In genomic region chr12:55728932-55729591, GRCh38 we compare ENCODE assay signal across 8 cellular contexts. TPM values are rescaled to one million over a fixed set of nuclear protein-coding genes. Genes with fewer than 3 reads are reported as not detected.
DNase-seq lines count a peak whose midpoint lies in the region; ATAC-seq and TF ChIP-seq lines count a peak whose summit lies in the region.

Gene CD63 (minus strand): TSS chr12:55729009. CDS start chr12:55728341, 668 bp downstream.

- H3F3A ChIP-seq in GM23248 (ENCODE audit: insufficient read depth): peaks cover 44% of the 10 kb centered on the region

- no peak for TF ChIP-seq CTCF in psoas muscle (IDR thresholded peaks at IDR 0.05)
- TF ChIP-seq CTCF in vagina (IDR thresholded peaks at IDR 0.05): no peak

- no peaks in the 10 kb centered on the region for H3K27me3 Mint-ChIP-seq in T-helper 1 cell treated with Interleukin-12 subunit alpha and Interleukin-12 subunit beta and Interleukin-4 antibody, amounts not matched to agents 30 μg/mL and 1 μg/mL, for 36 hours (ENCODE audit: low read depth)

- DNase-seq in GM23248 (peak; percentile 95), Kasumi-1 (lab: John Stamatoyannopoulos, UW) (peak; percentile 58 to 65), left ventricle myocardium superior (peak; percentile 96), psoas muscle (peak; percentile 95 to 96), vagina (ENCODE audit: extremely low spot score in 2 of 2) (no peak)

- peaks cover 7% of the 10 kb centered on the region for H3K36me3 Mint-ChIP-seq in T-helper 1 cell treated with Interleukin-12 subunit alpha and Interleukin-12 subunit beta and Interleukin-4 antibody, amounts not matched to agents 30 μg/mL and 1 μg/mL, for 36 hours (ENCODE audit: low read depth)

- peak within 1 kb of the TSS; percentile 97 for H3K9ac ChIP-seq in GM23248

- ATAC-seq in left ventricle myocardium superior: peak; percentile 88
- ATAC-seq in psoas muscle: peak; percentile 83 to 88 (median 86)

- H3K27me3 ChIP-seq in GM23248 (replicated peaks; ENCODE audit: insufficient read depth): no peaks in the 10 kb centered on the region
- no peaks in the 10 kb centered on the region for H3K27me3 ChIP-seq in psoas muscle (ENCODE audit: insufficient read depth in 3 of 3, low read length in 2 of 3)
- H3K27me3 ChIP-seq in vagina: no peaks in the 10 kb centered on the region

- H3K4me1 Mint-ChIP-seq in T-helper 1 cell treated with Interleukin-12 subunit alpha and Interleukin-12 subunit beta and Interleukin-4 antibody, amounts not matched to agents 30 μg/mL and 1 μg/mL, for 36 hours (ENCODE audit: low read depth): peaks cover 30% of the 10 kb centered on the region

- H3K9me3 ChIP-seq in GM23248 (ENCODE audit: low read depth) (no peaks in the 10 kb centered on the region), psoas muscle (no peaks in the 10 kb centered on the region), vagina (no peaks in the 10 kb centered on the region)

- H3K4me3 ChIP-seq in GM08714 (ENCODE audit: low read length) (peak within 1 kb of the TSS; percentile 73), GM23248 (peak within 1 kb of the TSS; percentile 97), psoas muscle (peak within 1 kb of the TSS; percentile 98), vagina (peak within 1 kb of the TSS; percentile 67 to 81)

- H3K36me3 ChIP-seq in GM23248 (ENCODE audit: low read depth): peaks cover 27% of the 10 kb centered on the region
- peaks cover 6 to 40% of the 10 kb centered on the region in 2 donors for H3K36me3 ChIP-seq in psoas muscle (ENCODE audit: insufficient read depth in 1 of 2, low read depth in 1 of 2)
- peaks cover 0 to 22% of the 10 kb centered on the region in 2 donors for H3K36me3 ChIP-seq in vagina

- H3K27ac Mint-ChIP-seq in T-helper 1 cell treated with Interleukin-12 subunit alpha and Interleukin-12 subunit beta and Interleukin-4 antibody, amounts not matched to agents 30 μg/mL and 1 μg/mL, for 36 hours: peak within 1 kb of the TSS; percentile 89

- H4K20me1 ChIP-seq in GM23248 (ENCODE audit: insufficient read depth): 0 out of 2 replicates have a peak, but pooled peaks cover 3% of the 10 kb centered on the region

- peaks cover 34% of the 10 kb centered on the region for H3K4me1 ChIP-seq in GM23248 (ENCODE audit: insufficient read depth)
- H3K4me1 ChIP-seq in psoas muscle: peaks cover 49% of the 10 kb centered on the region
- peaks cover 46% of the 10 kb centered on the region for H3K4me1 ChIP-seq in vagina

- intact Hi-C loops in left ventricle myocardium superior (cut with micrococcal nuclease) (no loop called here), psoas muscle (cut with DNase I) (loop anchor here in 1 of 2 donors (2.0 kb wide), 1 partner anchor 24 kb away; no protein-coding TSS in a partner anchor), vagina (cut with DNase I) (loop anchor here (5.0 kb wide), 1 partner anchor 203 kb away; the partner anchor contains the start of gene DGKA)

- peak in 1 of 2 donors; percentile 88 for TF ChIP-seq POLR2A in vagina (IDR thresholded peaks at IDR 0.05)

- in situ Hi-C loops in GM23248 (cut with MboI): no loop called here

- peak within 1 kb of the TSS; percentile 83 for H3K4me3 Mint-ChIP-seq in T-helper 1 cell treated with Interleukin-12 subunit alpha and Interleukin-12 subunit beta and Interleukin-4 antibody, amounts not matched to agents 30 μg/mL and 1 μg/mL, for 36 hours

- H3K9me3 Mint-ChIP-seq in T-helper 1 cell treated with Interleukin-12 subunit alpha and Interleukin-12 subunit beta and Interleukin-4 antibody, amounts not matched to agents 30 μg/mL and 1 μg/mL, for 36 hours: no peaks in the 10 kb centered on the region

- H2AFZ ChIP-seq in GM23248: peak within 1 kb of the TSS; percentile 67

- peaks cover 58% of the 10 kb centered on the region for H3K79me2 ChIP-seq in GM23248 (ENCODE audit: insufficient read depth)

- peak within 1 kb of the TSS; percentile 99 for H3K4me2 ChIP-seq in GM23248 (ENCODE audit: unreplicated experiment)

- 0 to 1% methylated on average over 44 to 48 of the region's 54 CpGs for WGBS in GM23248 (ENCODE audit: low coverage in 1 of 2, low lambda C conversion rate in 2 of 2, missing lambda C conversion rate in 2 of 2), 2 experiments
- 0 to 1% (median 0%) methylated on average over 27 to 54 of the region's 54 CpGs for WGBS in psoas muscle, 3 donors

- H3K9me2 ChIP-seq in GM23248 (ENCODE audit: insufficient read depth): no peaks in the 10 kb centered on the region

- peak within 1 kb of the TSS; percentile 99 for H3K27ac ChIP-seq in GM23248
- peak within 1 kb of the TSS; percentile 100 for H3K27ac ChIP-seq in angular gyrus (ENCODE audit: low read depth, low read length)
- peak within 1 kb of the TSS; percentile 94 for H3K27ac ChIP-seq in psoas muscle
- H3K27ac ChIP-seq in vagina: peak within 1 kb of the TSS; percentile 100

RNA-seq across cellular contexts. Expression of gene CD63, which starts in this region (rescaled TPM):
- total RNA-seq in GM23248 (2014; rRNA removed; shearing (Covaris generic)): 1,521 and 1,535 TPM in 2 replicates
- polyA plus RNA-seq in GM23248 (2016; fragmentation: Nextera tagmentation; extraction: Ambion mirVana) (3,562 and 3,671 TPM in 2 replicates), psoas muscle (1,000 to 10,000 TPM; 1,147 to 2,407 (median 1,257) TPM)
- total RNA-seq in left ventricle myocardium superior (733 TPM), psoas muscle (1,000 to 10,000 TPM in 2 of 4 donors, 100 to 1,000 TPM in 2; 592 to 1,401 (median 983) TPM), vagina (568 TPM)

Comparison
In these comparisons a context has a peak if more than half of its experiments do, and no peak if none do; other contexts are left out.
1. DNase-seq: peak in GM23248 (single experiment), Kasumi-1 (2 of 2), left ventricle myocardium superior (single experiment) and psoas muscle (2 of 2); none in vagina (0 of 2).
2. Peak in every context shown above with its lines, with median percentiles within 50 percentile points of each other: H3K4me3 ChIP-seq and H3K27ac ChIP-seq.